In the genomic region with DNA sequence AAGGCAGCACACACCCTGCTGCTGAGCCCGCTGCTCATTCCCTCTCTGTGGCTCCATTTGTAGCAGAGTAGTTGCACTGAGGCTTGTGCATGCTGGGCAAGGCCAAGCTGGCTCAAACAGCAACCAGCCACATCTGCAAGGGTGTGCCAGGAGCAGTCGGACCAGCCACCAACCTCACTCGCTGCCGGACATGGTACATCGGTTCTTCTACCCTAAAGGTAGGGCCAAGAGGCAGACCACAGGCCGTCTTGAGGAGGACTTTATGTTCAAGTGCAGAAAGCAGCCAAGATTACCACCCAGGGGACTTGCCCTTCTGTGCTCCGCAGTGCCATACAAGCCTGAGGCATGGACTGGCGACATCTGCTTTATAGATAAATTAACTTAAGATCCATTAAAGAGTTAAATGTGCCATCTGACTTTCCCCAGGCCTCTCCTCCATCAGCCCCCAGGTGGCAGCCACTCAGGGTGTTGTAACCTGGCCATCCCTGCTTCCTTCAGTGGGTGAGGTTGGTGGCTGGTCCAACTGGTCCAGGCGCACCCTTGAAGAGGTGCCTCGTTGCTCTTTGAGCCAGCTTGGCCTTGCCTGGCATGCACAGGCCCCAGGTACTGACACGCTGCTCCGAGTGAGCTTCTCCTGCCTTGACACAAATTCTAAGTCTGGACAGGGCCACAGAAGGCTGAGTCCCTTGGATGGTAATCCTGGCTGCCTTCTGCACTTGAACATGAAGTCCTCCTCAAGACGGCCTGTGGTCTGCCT, we compare ENCODE assay signal across 11 cellular contexts. TPM values are rescaled to one million over a fixed set of nuclear protein-coding genes. Genes with fewer than 3 reads are reported as not detected.
"Had no signal": no experiment of that assay in that cellular context is flagged by ENCODE, and none has a peak within 500 bp of the region (broad histone marks: within the 10 kb centered on the region; RNA-seq: fewer than 3 reads in every experiment).

No MANE protein-coding gene starts in this region.

RNA-seq across cellular contexts. Expression of a gene that starts 55.0 kb away (rescaled TPM):
- total RNA-seq: heart right ventricle, left cardiac atrium, left lobe of liver, liver, natural killer cell, occipital lobe, posterior vena cava, psoas muscle, tibial nerve had no signal
- polyA plus RNA-seq: heart right ventricle, keratinocyte, liver, psoas muscle, urinary bladder had no signal
